ENCODE assay signal across 8 cellular contexts in genomic region chr5:133111299-133111698, GRCh38. TPM values are rescaled to one million over a fixed set of nuclear protein-coding genes. Genes with fewer than 3 reads are reported as not detected.
DNase-seq lines count a peak whose midpoint lies in the region; ATAC-seq and TF ChIP-seq lines count a peak whose summit lies in the region.

No MANE protein-coding gene starts in this region.

- H3K4me1 ChIP-seq in NT2/D1 (ENCODE audit: insufficient read depth, insufficient read length) (peaks cover 5% of the 10 kb centered on the region), endodermal cell (ENCODE audit: control insufficient read depth, insufficient read depth, low read length) (peaks cover 3% of the 10 kb centered on the region)

- no peak overlapping the region for H3K27ac ChIP-seq in endodermal cell (ENCODE audit: low read depth, low read length)

- H3K36me3 ChIP-seq in NT2/D1 (ENCODE audit: insufficient read depth, insufficient read length, low read length) (peaks cover 7% of the 10 kb centered on the region), endodermal cell (ENCODE audit: control insufficient read depth, insufficient read depth, low read length) (peaks cover 7% of the 10 kb centered on the region)

- TF ChIP-seq CTCF in endodermal cell (conservative IDR thresholded peaks at IDR 0.05) (peak; percentile 97), mesothelial cell of epicardium (IDR thresholded peaks at IDR 0.05; ENCODE audit: unreplicated experiment) (peak; percentile 90)

- H3K36me3 Mint-ChIP-seq in endodermal cell (ENCODE audit: low read depth) = peaks cover 11% of the 10 kb centered on the region
- no peaks in the 10 kb centered on the region for H3K36me3 Mint-ChIP-seq in mesothelial cell of epicardium

- ATAC-seq in HG02970 (IDR thresholded peaks at IDR 0.05; ENCODE audit: low FRiP score, unreplicated experiment) = no peak

- H3K4me3 Mint-ChIP-seq in endodermal cell = no peak overlapping the region
- no peak overlapping the region for H3K4me3 Mint-ChIP-seq in mesothelial cell of epicardium

- H3K27me3 Mint-ChIP-seq in endodermal cell (ENCODE audit: insufficient read depth) (peaks cover 12% of the 10 kb centered on the region), mesothelial cell of epicardium (ENCODE audit: low read depth) (peaks cover 4% of the 10 kb centered on the region)

- 14 to 19% methylated on average over 5 to 9 of the region's 9 CpGs for WGBS in endodermal cell (ENCODE audit: insufficient coverage in 1 of 2, insufficient read length in 1 of 2), 2 experiments

- no peak overlapping the region for H3K9ac ChIP-seq in NT2/D1 (ENCODE audit: insufficient read length, low read depth)
- no peak overlapping the region for H3K9ac ChIP-seq in endodermal cell (ENCODE audit: extremely low read depth, low read length, poor library complexity, severe bottlenecking)

- H3K9me3 Mint-ChIP-seq in endodermal cell (peaks cover 12% of the 10 kb centered on the region), mesothelial cell of epicardium (peaks cover 4% of the 10 kb centered on the region)

- H3K4me1 Mint-ChIP-seq in endodermal cell = peaks cover 16% of the 10 kb centered on the region
- H3K4me1 Mint-ChIP-seq in mesothelial cell of epicardium = peaks cover 4% of the 10 kb centered on the region

- peaks cover 5% of the 10 kb centered on the region for H3K27me3 ChIP-seq in NT2/D1 (ENCODE audit: insufficient read depth, insufficient read length)
- no peaks in the 10 kb centered on the region for H3K27me3 ChIP-seq in endodermal cell (ENCODE audit: control insufficient read depth, insufficient read depth, low read length, poor library complexity, severe bottlenecking)

- H3K27ac Mint-ChIP-seq in endodermal cell (peak overlapping the region; percentile 18), mesothelial cell of epicardium (no peak overlapping the region)

- DNase-seq in GDM1 (lab: John Stamatoyannopoulos, UW) (peak; percentile 44), HK-2 (ENCODE audit: unreplicated experiment) (peak; percentile 71), NT2/D1 (ENCODE audit: low read depth, low spot score) (peak; percentile 72), endodermal cell (peak; percentile 96), mesothelial cell of epicardium (ENCODE audit: low spot score in 2 of 2, unreplicated experiment in 2 of 2) (peak; percentile 75 to 92)
- DNase-seq in activated CD8-positive, alpha-beta memory T cell treated with anti-CD3 and anti-CD28 coated beads for 4 hours (ENCODE audit: low read depth in 2 of 2) = peak; percentile 49 to 54
- DNase-seq in stimulated activated CD8-positive, alpha-beta memory T cell treated with anti-CD3 and anti-CD28 coated beads, Interleukin-2, amount 100 ng/mL, for 1 hour (ENCODE audit: low read depth in 2 of 2) = peak; percentile 34 to 55

- 0 out of 2 replicates have a peak, but pooled peaks cover 6% of the 10 kb centered on the region for H3K9me3 ChIP-seq in NT2/D1 (ENCODE audit: insufficient read depth, low read length)
- H3K9me3 ChIP-seq in endodermal cell (ENCODE audit: control insufficient read depth, low read length) = no peaks in the 10 kb centered on the region

- no peak overlapping the region for H3K4me3 ChIP-seq in NT2/D1 (ENCODE audit: insufficient read length, low read depth)
- H3K4me3 ChIP-seq in endodermal cell (ENCODE audit: low read length) = no peak overlapping the region

RNA-seq across cellular contexts. Expression of gene HSPA4, which starts 59.5 kb away (rescaled TPM):
- total RNA-seq in endodermal cell (100 to 1,000 TPM; 245 to 287 TPM), mesothelial cell of epicardium (109 to 111 TPM (median 111 TPM) in 3 replicates)
- polyA plus RNA-seq in endodermal cell (2013, experiment 1 of 2) = 147 TPM
- polyA plus RNA-seq in endodermal cell (2013, experiment 2 of 2) = 145 TPM

Comparison
In these comparisons a context has a peak if more than half of its experiments do, and no peak if none do; other contexts are left out.
1. DNase-seq: peak in every context shown above with its lines; median percentile 96 in endodermal cell; 84 in mesothelial cell of epicardium; 72 in NT2/D1; 71 in HK-2; 52 in activated CD8-positive, alpha-beta memory T cell treated with anti-CD3 and anti-CD28 coated beads for 4 hours; 44 in stimulated activated CD8-positive, alpha-beta memory T cell treated with anti-CD3 and anti-CD28 coated beads, Interleukin-2, amount 100 ng/mL, for 1 hour; 44 in GDM1.